In genomic region chr19:52296400-52296772, GRCh38 we compare ENCODE assay signal across 8 cellular contexts. TPM values are rescaled to one million over a fixed set of nuclear protein-coding genes. Genes with fewer than 3 reads are reported as not detected.
DNase-seq lines count a peak whose midpoint lies in the region; ATAC-seq and TF ChIP-seq lines count a peak whose summit lies in the region.

No MANE protein-coding gene starts in this region.

- in situ Hi-C loops in GM23248 (cut with MboI): no loop called here
- in situ Hi-C loops in Panc1 (cut with HindIII; ENCODE audit: low pct_unique_long_range_greater_than_20kb, low sequenced_read_pairs): no loop called here

- intact Hi-C loops in Panc1 (cut with micrococcal nuclease; ENCODE audit: unreplicated experiment): no loop called here

- H3K4me2 ChIP-seq in GM23248 (ENCODE audit: unreplicated experiment): peak overlapping the region; percentile 89
- peak overlapping the region; percentile 95 for H3K4me2 ChIP-seq in osteoblast (ENCODE audit: insufficient read depth, low read length)

- TF ChIP-seq CTCF in Panc1 (IDR thresholded peaks at IDR 0.05): no peak
- TF ChIP-seq CTCF in epithelial cell of proximal tubule (conservative IDR thresholded peaks at IDR 0.05; ENCODE audit: low read depth, low read length): no peak
- no peak for TF ChIP-seq CTCF in osteoblast (IDR thresholded peaks at IDR 0.05; ENCODE audit: extremely low read depth, low read depth, low read length)

- no peaks in the 10 kb centered on the region for H3K9me2 ChIP-seq in GM23248 (ENCODE audit: insufficient read depth)

- H3K36me3 ChIP-seq in GM23248 (ENCODE audit: low read depth): peaks cover 7% of the 10 kb centered on the region
- no peaks in the 10 kb centered on the region; the same call in none of the 2 replicates for H3K36me3 ChIP-seq in Panc1 (ENCODE audit: control insufficient read depth, insufficient read depth, low read length)
- peaks cover 11% of the 10 kb centered on the region for H3K36me3 ChIP-seq in osteoblast (ENCODE audit: insufficient read depth, low read length)

- H2AFZ ChIP-seq in GM23248 (peak overlapping the region; percentile 80), osteoblast (ENCODE audit: low read length) (peak overlapping the region; percentile 40)

- H3K9ac ChIP-seq in GM23248: peak overlapping the region; percentile 99

- H3K9me3 ChIP-seq in GM23248 (ENCODE audit: low read depth) (no peaks in the 10 kb centered on the region), Panc1 (ENCODE audit: control insufficient read depth, insufficient read depth, low read depth, low read length) (peaks cover 8% of the 10 kb centered on the region; the same call in 1 of the 2 replicates), osteoblast (ENCODE audit: low read depth, low read length) (no peaks in the 10 kb centered on the region)

- H3K79me2 ChIP-seq in GM23248 (ENCODE audit: insufficient read depth) (peaks cover 13% of the 10 kb centered on the region; the same call in 1 of the 2 replicates), osteoblast (ENCODE audit: insufficient read depth, low read length) (no peaks in the 10 kb centered on the region)

- no TSS peak for BruUV-seq in Panc1 (replicated peaks; lab: Mats Ljungman, UMichigan)

- ATAC-seq in Panc1: peak; percentile 69

- CTCF ChIA-PET in Panc1 (lab: Charles Lee): interaction anchor here (0.6 kb wide), 1 partner anchor 225 kb away, joined by 4 read pairs; no protein-coding TSS in a partner anchor

- H3K27ac ChIP-seq in GM23248: peak overlapping the region; percentile 64
- no peak overlapping the region for H3K27ac ChIP-seq in Panc1 (ENCODE audit: low read length)
- H3K27ac ChIP-seq in osteoblast (ENCODE audit: low read depth, low read length): peak overlapping the region; percentile 40

- H3K27me3 ChIP-seq in GM23248 (replicated peaks; ENCODE audit: insufficient read depth) (no peaks in the 10 kb centered on the region), Panc1 (ENCODE audit: control insufficient read depth, insufficient read depth, low read length) (no peaks in the 10 kb centered on the region), osteoblast (ENCODE audit: insufficient read depth, low read length) (no peaks in the 10 kb centered on the region)

- POLR2A ChIA-PET in Panc1 (lab: Charles Lee): interaction anchor here (0.6 kb wide), 1 partner anchor 132 kb away, joined by 3 read pairs; the partner anchor contains the start of gene ZNF534

- WGBS in GM23248 (ENCODE audit: low coverage in 1 of 2, low lambda C conversion rate in 2 of 2, missing lambda C conversion rate in 2 of 2), 2 experiments: 21 to 23% methylated on average over 8 of the region's 8 CpGs

- H4K20me1 ChIP-seq in GM23248 (ENCODE audit: insufficient read depth): no peaks in the 10 kb centered on the region
- no peaks in the 10 kb centered on the region for H4K20me1 ChIP-seq in osteoblast (ENCODE audit: insufficient read depth, low read length)

- peak; percentile 56 for DNase-seq in GM23248
- DNase-seq in Panc1 (ENCODE audit: low read depth, low spot score): no peak
- DNase-seq in epithelial cell of proximal tubule (ENCODE audit: low read depth): no peak
- peak; percentile 66 for DNase-seq in osteoblast (ENCODE audit: insufficient read length, low spot score, missing footprints)
- no peak for DNase-seq in Ammon's horn (ENCODE audit: low spot score)
- no peak for DNase-seq in NCI-H2107 (lab: John Stamatoyannopoulos, UW)
- DNase-seq in midbrain (lab: John Stamatoyannopoulos, UW): no peak
- DNase-seq in activated CD4-positive, alpha-beta T cell treated with anti-CD3 and anti-CD28 coated beads, Interleukin-2, amount 50 U/mL, for 1 hour: no peak

- H3K4me3 ChIP-seq in GM23248 (peak overlapping the region; percentile 99), Panc1 (ENCODE audit: low read depth in 2 of 2, low read length in 2 of 2) (peak overlapping the region; percentile 67 to 87), epithelial cell of proximal tubule (ENCODE audit: low read depth, low read length) (peak overlapping the region; percentile 68), osteoblast (ENCODE audit: insufficient read depth, low read length) (peak overlapping the region; percentile 80)

- H3K4me1 ChIP-seq in GM23248 (ENCODE audit: insufficient read depth): no peaks in the 10 kb centered on the region
- H3K4me1 ChIP-seq in Panc1 (ENCODE audit: control insufficient read depth, insufficient read depth, low read length): no peaks in the 10 kb centered on the region
- H3K4me1 ChIP-seq in osteoblast (ENCODE audit: insufficient read depth, low read length): peaks cover 12% of the 10 kb centered on the region

- H3F3A ChIP-seq in GM23248 (ENCODE audit: insufficient read depth): peaks cover 17% of the 10 kb centered on the region; the same call in 1 of the 2 replicates

RNA-seq across cellular contexts. Expression of gene ZNF480, which starts 0.6 kb away (rescaled TPM):
- 3.8 and 5.3 TPM in 2 replicates for total RNA-seq in GM23248 (2014; rRNA removed; shearing (Covaris generic))
- polyA plus RNA-seq in GM23248 (2016; fragmentation: Nextera tagmentation; extraction: Ambion mirVana): 6.6 and 7.3 TPM in 2 replicates
- total RNA-seq in Panc1 (2021; ENCODE audit: unreplicated experiment) (11.5 TPM), epithelial cell of proximal tubule (8.0 and 20.8 TPM in 2 replicates), osteoblast (9.4 and 10.3 TPM in 2 replicates)
- 10.4 TPM for polyA plus RNA-seq in Panc1 (2012; ENCODE audit: insufficient read length)

RNA-seq across cellular contexts. Expression of gene ZNF766, which starts 27.0 kb away (rescaled TPM):
- 9.5 and 9.7 TPM in 2 replicates for total RNA-seq in GM23248 (2014; rRNA removed; shearing (Covaris generic))
- polyA plus RNA-seq in GM23248 (2016; fragmentation: Nextera tagmentation; extraction: Ambion mirVana): 16.8 and 18.5 TPM in 2 replicates
- total RNA-seq in Panc1 (2021; ENCODE audit: unreplicated experiment) (13.9 TPM), epithelial cell of proximal tubule (5.3 and 11.9 TPM in 2 replicates), osteoblast (11.2 and 16.5 TPM in 2 replicates)
- polyA plus RNA-seq in Panc1 (2012; ENCODE audit: insufficient read length): 7.0 TPM

RNA-seq across cellular contexts. Expression of gene ZNF610, which starts 39.7 kb away (rescaled TPM):
- total RNA-seq in GM23248 (2014; rRNA removed; shearing (Covaris generic)): 2.8 and 3.5 TPM in 2 replicates
- 3.9 and 6.0 TPM in 2 replicates for polyA plus RNA-seq in GM23248 (2016; fragmentation: Nextera tagmentation; extraction: Ambion mirVana)
- total RNA-seq in Panc1 (2021; ENCODE audit: unreplicated experiment) (not detected), epithelial cell of proximal tubule (0.51 and 1.3 TPM in 2 replicates), osteoblast (2.9 and 3.3 TPM in 2 replicates)
- polyA plus RNA-seq in Panc1 (2012; ENCODE audit: insufficient read length): not detected

Comparison
In these comparisons a context has a peak if more than half of its experiments do, and no peak if none do; other contexts are left out.
1. DNase-seq: peak in GM23248 (single experiment) and osteoblast (single experiment); none in Panc1 (single experiment), epithelial cell of proximal tubule (single experiment), Ammon's horn (single experiment), NCI-H2107 (single experiment), midbrain (single experiment) and activated CD4-positive, alpha-beta T cell treated with anti-CD3 and anti-CD28 coated beads, Interleukin-2, amount 50 U/mL, for 1 hour (single experiment).
2. Peak in every context shown above with its lines, with median percentiles within 50 percentile points of each other: H3K4me3 ChIP-seq.